ENCODE assay signal across 1 cellular context in genomic region chr18:53745228-53745967, GRCh38.
TF ChIP-seq lines count a peak whose summit lies in the region.

No MANE protein-coding gene starts in this region.

TF ChIP-seq in A549, 52 proteins besides CTCF, POLR2A, EP300 and RAD21 (continued from another document):
- TF ChIP-seq ATOH8 (CRISPR knock-in tag; IDR thresholded peaks at IDR 0.05; ENCODE audit: low read depth) (no peak), SREBF2 (IDR thresholded peaks at IDR 0.05) (no peak), E2F6 (IDR thresholded peaks at IDR 0.05; ENCODE audit: borderline replicate concordance, low read depth) (no peak), ZFP36 (IDR thresholded peaks at IDR 0.05; ENCODE audit: borderline replicate concordance, partially characterized antibody) (no peak), HES2 (IDR thresholded peaks at IDR 0.05) (no peak)
